Comparison of ENCODE assay signal across 10 cellular contexts in genomic region chrX:5876984-5877655, GRCh38.
DNase-seq lines count a peak whose midpoint lies in the region; TF ChIP-seq lines count a peak whose summit lies in the region.
"Had no signal": no experiment of that assay in that cellular context is flagged by ENCODE, and none has a peak within 500 bp of the region (broad histone marks: within the 10 kb centered on the region; RNA-seq: fewer than 3 reads in every experiment).

No MANE protein-coding gene starts in this region.

- no peak overlapping the region for H2BK12ac ChIP-seq in neuronal stem cell (ENCODE audit: low read length)

- no peaks in the 10 kb centered on the region for H3K36me3 Mint-ChIP-seq in chondrocyte (ENCODE audit: low read depth)

- H3K9me3 Mint-ChIP-seq in chondrocyte (ENCODE audit: low read depth): no peaks in the 10 kb centered on the region
- H3K9me3 Mint-ChIP-seq: dendritic cell treated with granulocyte-macrophage colony-stimulating factor and Interleukin-4, amounts not matched to agents 40 ng/mL and 50 ng/mL, for 4 days; T-helper 2 cell treated with Interferon-gamma antibody and Interleukin-4, amounts not matched to agents 5 μg/mL and 100 μg/mL, for 36 hours had no signal

- no peak overlapping the region for H2AK5ac ChIP-seq in neuronal stem cell (ENCODE audit: low read depth, low read length)

- no peak overlapping the region for H3K23ac ChIP-seq in neuronal stem cell (ENCODE audit: low read depth, low read length, poor library complexity)

- no peaks in the 10 kb centered on the region for H3K36me3 ChIP-seq in neuronal stem cell (replicated peaks in 1 of 2; ENCODE audit: control insufficient read depth in 2 of 2, insufficient read depth in 2 of 2, low read length in 2 of 2)
- H3K36me3 ChIP-seq in effector memory CD4-positive, alpha-beta T cell (ENCODE audit: control insufficient read depth, insufficient read depth, low read length): no peaks in the 10 kb centered on the region
- H3K36me3 ChIP-seq: tibial nerve had no signal

- H3K27me3 Mint-ChIP-seq in chondrocyte (ENCODE audit: low read depth): peaks cover 4% of the 10 kb centered on the region

- no peak overlapping the region for H4K91ac ChIP-seq in neuronal stem cell (ENCODE audit: low read depth, low read length, poor library complexity)

- H3K27ac ChIP-seq in neuronal stem cell (replicated peaks; ENCODE audit: low read length): no peak overlapping the region
- no peak overlapping the region for H3K27ac ChIP-seq in effector memory CD4-positive, alpha-beta T cell (ENCODE audit: insufficient read depth, low read length, poor library complexity, severe bottlenecking)
- H3K27ac ChIP-seq: tibial nerve had no signal

- H2BK120ac ChIP-seq in neuronal stem cell (ENCODE audit: low read depth, low read length): no peak overlapping the region

- no peak overlapping the region for H2BK5ac ChIP-seq in neuronal stem cell (ENCODE audit: low read length)

- WGBS in neuronal stem cell (ENCODE audit: extremely low coverage in 2 of 2, insufficient read length in 2 of 2, insufficient replicate concordance in 1 of 2), 2 donors: no CpG with 5 or more reads among the region's 13 CpGs

- H3K18ac ChIP-seq in neuronal stem cell (ENCODE audit: low read length): no peak overlapping the region

- no peak overlapping the region for H3K4me3 Mint-ChIP-seq in chondrocyte (ENCODE audit: unreplicated experiment)
- H3K4me3 Mint-ChIP-seq: dendritic cell treated with granulocyte-macrophage colony-stimulating factor and Interleukin-4, amounts not matched to agents 40 ng/mL and 50 ng/mL, for 4 days; T-helper 2 cell treated with Interferon-gamma antibody and Interleukin-4, amounts not matched to agents 5 μg/mL and 100 μg/mL, for 36 hours had no signal

- H3K9ac ChIP-seq in neuronal stem cell (ENCODE audit: low read depth, low read length, poor library complexity): no peak overlapping the region

- no peaks in the 10 kb centered on the region for H3K27me3 ChIP-seq in neuronal stem cell (ENCODE audit: control insufficient read depth in 3 of 3, insufficient read depth in 3 of 3, low read depth in 1 of 3, low read length in 3 of 3)
- no peaks in the 10 kb centered on the region for H3K27me3 ChIP-seq in effector memory CD4-positive, alpha-beta T cell (replicated peaks; ENCODE audit: control insufficient read depth, insufficient read depth, low read length, poor library complexity, severe bottlenecking)
- H3K27me3 ChIP-seq: tibial nerve had no signal

- no peak overlapping the region for H2BK15ac ChIP-seq in neuronal stem cell (ENCODE audit: low read length)

- TF ChIP-seq CTCF in GM12864 (IDR thresholded peaks at IDR 0.05; ENCODE audit: low read depth, low read length, missing control alignments) (peak; percentile 37), LNCAP (IDR thresholded peaks at IDR 0.05) (peak; percentile 59), chondrocyte (IDR thresholded peaks at IDR 0.05) (peak; percentile 75)

- H3K79me1 ChIP-seq in neuronal stem cell (ENCODE audit: low read depth, low read length): no peaks in the 10 kb centered on the region

- DNase-seq in GM12864 (ENCODE audit: low read depth) (no peak), chondrocyte (ENCODE audit: low spot score) (no peak), neuronal stem cell (ENCODE audit: low spot score) (peak; percentile 2), EL (no peak), 8988T (no peak)
- no peak for DNase-seq in effector memory CD4-positive, alpha-beta T cell

- no peak overlapping the region for H2AFZ ChIP-seq in neuronal stem cell (ENCODE audit: low read length)

- no peak overlapping the region for H3K4me2 ChIP-seq in neuronal stem cell (ENCODE audit: insufficient read depth, low read length, poor library complexity, severe bottlenecking)

- no peak overlapping the region for H3K4me3 ChIP-seq in GM12864 (ENCODE audit: low read depth, low read length)
- no peak overlapping the region for H3K4me3 ChIP-seq in neuronal stem cell (ENCODE audit: low read length in 2 of 2)
- no peak overlapping the region for H3K4me3 ChIP-seq in effector memory CD4-positive, alpha-beta T cell (ENCODE audit: insufficient read depth, low read depth, low read length, poor library complexity, severe bottlenecking)
- H3K4me3 ChIP-seq: tibial nerve had no signal

- H3K9me3 ChIP-seq in neuronal stem cell (replicated peaks in 1 of 2; ENCODE audit: control insufficient read depth in 2 of 2, insufficient read depth in 1 of 2, low read depth in 1 of 2, low read length in 2 of 2): no peaks in the 10 kb centered on the region
- H3K9me3 ChIP-seq in effector memory CD4-positive, alpha-beta T cell (ENCODE audit: control insufficient read depth, low read length): no peaks in the 10 kb centered on the region
- H3K9me3 ChIP-seq: tibial nerve had no signal

- no peak overlapping the region for H4K8ac ChIP-seq in neuronal stem cell (ENCODE audit: low read depth, low read length)

- no peaks in the 10 kb centered on the region for H3K4me1 ChIP-seq in neuronal stem cell (ENCODE audit: control insufficient read depth in 2 of 2, insufficient read depth in 1 of 2, low read depth in 1 of 2, low read length in 2 of 2)
- H3K4me1 ChIP-seq in effector memory CD4-positive, alpha-beta T cell (ENCODE audit: control insufficient read depth, insufficient read depth, low read length, poor library complexity, severe bottlenecking): no peaks in the 10 kb centered on the region
- H3K4me1 ChIP-seq: tibial nerve had no signal

- H3K27ac Mint-ChIP-seq in chondrocyte (ENCODE audit: unreplicated experiment): no peak overlapping the region
- H3K27ac Mint-ChIP-seq: dendritic cell treated with granulocyte-macrophage colony-stimulating factor and Interleukin-4, amounts not matched to agents 40 ng/mL and 50 ng/mL, for 4 days; T-helper 2 cell treated with Interferon-gamma antibody and Interleukin-4, amounts not matched to agents 5 μg/mL and 100 μg/mL, for 36 hours had no signal

- no peaks in the 10 kb centered on the region for H3K4me1 Mint-ChIP-seq in chondrocyte (ENCODE audit: low read depth)

- no peak overlapping the region for H3K14ac ChIP-seq in neuronal stem cell (ENCODE audit: low read length)

- no peak overlapping the region for H3K4ac ChIP-seq in neuronal stem cell (ENCODE audit: low read length)
